In genomic region chr14:67359319-67359774, GRCh38 we compare ENCODE assay signal across 1 cellular context.
A peak's percentile ranks its signal among the peaks of the same experiment; 100 is the strongest.
TF ChIP-seq lines count a peak whose summit lies in the region.

No MANE protein-coding gene starts in this region.

TF ChIP-seq in GM12878, 131 proteins besides CTCF, POLR2A, EP300 and RAD21:
- TF ChIP-seq PRDM15 (CRISPR knock-in tag; IDR thresholded peaks at IDR 0.05), result no peak
- peak; percentile 38 for TF ChIP-seq CUX1 (IDR thresholded peaks at IDR 0.05; ENCODE audit: insufficient replicate concordance, low read depth, low read length)
- 0 out of 2 replicates have a peak, but pooled peaks have one; percentile 13 for TF ChIP-seq NFIC (IDR thresholded peaks at IDR 0.05; ENCODE audit: low read depth, low read length)
- peak; percentile 95 for TF ChIP-seq NKRF (conservative IDR thresholded peaks at IDR 0.05)
- TF ChIP-seq WRNIP1 (IDR thresholded peaks at IDR 0.05; ENCODE audit: borderline replicate concordance, low read depth, low read length), result 0 out of 2 replicates have a peak, but pooled peaks have one; percentile 62
- TF ChIP-seq TCF12 (IDR thresholded peaks at IDR 0.05; ENCODE audit: low read depth, low read length), result no peak
- 0 out of 2 replicates have a peak, but pooled peaks have one; percentile 26 for TF ChIP-seq TAF1 (IDR thresholded peaks at IDR 0.05; ENCODE audit: borderline replicate concordance, low read depth, low read length)
